21 cellular contexts compared by ENCODE assay signal in genomic region chr17:82984751-82985435, GRCh38.
DNase-seq lines count a peak whose midpoint lies in the region; ATAC-seq, FAIRE-seq and TF ChIP-seq lines count a peak whose summit lies in the region.
"Had no signal": no experiment of that assay in that cellular context is flagged by ENCODE, and none has a peak within 500 bp of the region (broad histone marks: within the 10 kb centered on the region; RNA-seq: fewer than 3 reads in every experiment).

No MANE protein-coding gene starts in this region.

- H3K4me3 Mint-ChIP-seq in CD8-positive, alpha-beta T cell: peak overlapping the region; percentile 74
- H3K4me3 Mint-ChIP-seq in activated T-helper 17 cell treated with anti-CD3 and anti-CD28 coated beads, Interleukin-2, amount 50 U/mL, for 72 hours: peak overlapping the region; percentile 61

- no peak for DNase-seq in CD8-positive, alpha-beta T cell
- DNase-seq in left lobe of liver (ENCODE audit: low spot score) (peak; percentile 41), GM12892 (ENCODE audit: insufficient read length) (no peak), NCI-H2081 treated with DMSO at 0.1 percent for 48 hours (lab: John Stamatoyannopoulos, UW) (no peak), GM13977 (ENCODE audit: low spot score) (no peak)
- DNase-seq: activated CD8-positive, alpha-beta T cell treated with anti-CD3 and anti-CD28 coated beads, Interleukin-2, amount 10 ng/mL, durations not matched to agents 7 days and 5 days; foreskin fibroblast; GDM1; GOT3; hippocampal formation; left cardiac atrium; NCI-H748 treated with DMSO at 0.1 percent for 48 hours; pancreas; stimulated activated CD4-positive, alpha-beta T cell treated with anti-CD3 and anti-CD28 coated beads, Interleukin-2, amount 100 ng/mL, for 48 hours had no signal

- no peaks in the 10 kb centered on the region for H4K20me1 ChIP-seq in BLaER1

- peak; percentile 25 for ATAC-seq in CD8-positive, alpha-beta T cell
- ATAC-seq in activated T-helper 17 cell treated with anti-CD3 and anti-CD28 coated beads, Interleukin-2, amount 50 U/mL, for 72 hours (replicated peaks): peak; percentile 5
- ATAC-seq in left lobe of liver (no peak), GM21367 (IDR thresholded peaks at IDR 0.05; ENCODE audit: unreplicated experiment) (no peak)
- ATAC-seq: left cardiac atrium had no signal

- no peak for FAIRE-seq in GM12892 (lab: Jason Lieb, UNC)
- FAIRE-seq: endometrium, pancreas, TTC549 had no signal

- no peak overlapping the region for H3K4me3 ChIP-seq in BLaER1
- no peak overlapping the region for H3K4me3 ChIP-seq in CD8-positive, alpha-beta T cell (ENCODE audit: low read depth, low read length)
- H3K4me3 ChIP-seq: ascending aorta, pancreas, thoracic aorta had no signal

- H3K9me3 Mint-ChIP-seq in CD8-positive, alpha-beta T cell: no peaks in the 10 kb centered on the region
- no peaks in the 10 kb centered on the region for H3K9me3 Mint-ChIP-seq in activated T-helper 17 cell treated with anti-CD3 and anti-CD28 coated beads, Interleukin-2, amount 50 U/mL, for 72 hours

- CTCF ChIA-PET in CD8-positive, alpha-beta T cell (lab: Charles Lee): no interaction called here

- peak overlapping the region; percentile 69 for H3K27ac ChIP-seq in BLaER1
- H3K27ac ChIP-seq in CD8-positive, alpha-beta T cell (ENCODE audit: low read depth, low read length): no peak overlapping the region
- H3K27ac ChIP-seq: ascending aorta, thoracic aorta had no signal

- in situ Hi-C loops in GM13977 (cut with MboI; ENCODE audit: low pct_unique_long_range_greater_than_20kb, low sequenced_read_pairs, unreplicated experiment): no loop called here

- no peak for TF ChIP-seq CTCF in CD8-positive, alpha-beta T cell (IDR thresholded peaks at IDR 0.05)
- TF ChIP-seq CTCF in GM13977 (IDR thresholded peaks at IDR 0.05; ENCODE audit: extremely low read depth, insufficient read depth, missing control alignments): no peak

- peak overlapping the region; percentile 92 for H3K4me2 ChIP-seq in BLaER1

- H3K36me3 ChIP-seq in BLaER1: no peaks in the 10 kb centered on the region; the same call in 1 of the 2 replicates
- no peaks in the 10 kb centered on the region for H3K36me3 ChIP-seq in CD8-positive, alpha-beta T cell (ENCODE audit: insufficient read depth, low read length)
- H3K36me3 ChIP-seq: ascending aorta, pancreas, thoracic aorta had no signal

- TF ChIP-seq POLR2A in GM12892 (IDR thresholded peaks at IDR 0.05; ENCODE audit: low read depth, low read length): no peak

- H3K36me3 Mint-ChIP-seq in CD8-positive, alpha-beta T cell: peaks cover under 1% of the 10 kb centered on the region
- H3K36me3 Mint-ChIP-seq in activated T-helper 17 cell treated with anti-CD3 and anti-CD28 coated beads, Interleukin-2, amount 50 U/mL, for 72 hours (ENCODE audit: low read depth): peaks cover 16% of the 10 kb centered on the region

- intact Hi-C loops in CD8-positive, alpha-beta T cell (cut with DNase I, micrococcal nuclease): loop anchor here in 1 of 2 experiments (2.0 to 5.0 kb wide), 2 partner anchors 67 to 98 kb away; no protein-coding TSS in a partner anchor

- H3K9me3 ChIP-seq in BLaER1: peaks cover 19% of the 10 kb centered on the region
- no peaks in the 10 kb centered on the region for H3K9me3 ChIP-seq in CD8-positive, alpha-beta T cell (ENCODE audit: low read length)
- H3K9me3 ChIP-seq: ascending aorta, pancreas, thoracic aorta had no signal

- no peaks in the 10 kb centered on the region for H3K27me3 ChIP-seq in BLaER1
- H3K27me3 ChIP-seq in CD8-positive, alpha-beta T cell (ENCODE audit: insufficient read depth, low read length): no peaks in the 10 kb centered on the region
- H3K27me3 ChIP-seq: ascending aorta, pancreas had no signal

- peak overlapping the region; percentile 89 for H3K27ac Mint-ChIP-seq in CD8-positive, alpha-beta T cell
- H3K27ac Mint-ChIP-seq in activated T-helper 17 cell treated with anti-CD3 and anti-CD28 coated beads, Interleukin-2, amount 50 U/mL, for 72 hours: no peak overlapping the region

- POLR2A ChIA-PET in CD8-positive, alpha-beta T cell (lab: Charles Lee): interaction anchor here (1.0 to 1.6 kb wide), 2 partner anchors 66 to 99 kb away, joined by 3 to 7 read pairs; no protein-coding TSS in a partner anchor

- H3K9ac ChIP-seq in BLaER1: peak overlapping the region; percentile 63

- H3K27me3 Mint-ChIP-seq in CD8-positive, alpha-beta T cell (ENCODE audit: low read depth): no peaks in the 10 kb centered on the region
- H3K27me3 Mint-ChIP-seq in activated T-helper 17 cell treated with anti-CD3 and anti-CD28 coated beads, Interleukin-2, amount 50 U/mL, for 72 hours: no peaks in the 10 kb centered on the region

- H3K4me1 ChIP-seq in BLaER1: peaks cover 50% of the 10 kb centered on the region
- peaks cover 30% of the 10 kb centered on the region for H3K4me1 ChIP-seq in CD8-positive, alpha-beta T cell (ENCODE audit: insufficient read depth, low read length)
- H3K4me1 ChIP-seq: ascending aorta, pancreas had no signal

- H3K4me1 Mint-ChIP-seq in CD8-positive, alpha-beta T cell (ENCODE audit: low read depth): peaks cover 58% of the 10 kb centered on the region
- peaks cover 23% of the 10 kb centered on the region for H3K4me1 Mint-ChIP-seq in activated T-helper 17 cell treated with anti-CD3 and anti-CD28 coated beads, Interleukin-2, amount 50 U/mL, for 72 hours

Comparison
In these comparisons a context has a peak if more than half of its experiments do, and no peak if none do; other contexts are left out.
1. ATAC-seq: peak in CD8-positive, alpha-beta T cell (single experiment) and activated T-helper 17 cell treated with anti-CD3 and anti-CD28 coated beads, Interleukin-2, amount 50 U/mL, for 72 hours (single experiment); none in left lobe of liver (single experiment) and GM21367 (single experiment).